In genomic region chr4:71186566-71187398, GRCh38 we compare ENCODE assay signal across 8 cellular contexts.
DNase-seq lines count a peak whose midpoint lies in the region; ATAC-seq, FAIRE-seq and TF ChIP-seq lines count a peak whose summit lies in the region.
"Had no signal": no experiment of that assay in that cellular context is flagged by ENCODE, and none has a peak within 500 bp of the region (broad histone marks: within the 10 kb centered on the region; RNA-seq: fewer than 3 reads in every experiment).

No MANE protein-coding gene starts in this region.

- BruUV-seq in GM12878 (replicated peaks; lab: Mats Ljungman, UMichigan), result no TSS peak

- TF ChIP-seq CTCF in SK-N-SH (IDR thresholded peaks at IDR 0.05), result no peak
- TF ChIP-seq CTCF in GM12878 (IDR thresholded peaks at IDR 0.05 in 2 of 3, conservative IDR thresholded peaks at IDR 0.05 in 1 of 3; ENCODE audit: control insufficient read depth in 2 of 3, extremely low read depth in 1 of 3, insufficient read depth in 1 of 3, low read depth in 3 of 3, low read length in 3 of 3), result no peak
- no peak for TF ChIP-seq CTCF in retinal pigment epithelial cell (conservative IDR thresholded peaks at IDR 0.05; ENCODE audit: low read depth, low read length)

- no peaks in the 10 kb centered on the region for H3K9me2 ChIP-seq in SK-N-SH

- RAD21 ChIA-PET in GM12878 (lab: Charles Lee; ENCODE audit: unreplicated experiment), result no interaction called here

- no peaks in the 10 kb centered on the region for H3K36me3 ChIP-seq in SK-N-SH (replicated peaks in 1 of 2; ENCODE audit: control insufficient read depth in 1 of 2, insufficient read depth in 2 of 2, low read length in 1 of 2)
- no peaks in the 10 kb centered on the region for H3K36me3 ChIP-seq in GM12878 (ENCODE audit: control insufficient read depth in 2 of 2, insufficient read depth in 2 of 2, low read length in 1 of 2)

- H3K27me3 ChIP-seq in SK-N-SH (ENCODE audit: insufficient read depth) (peaks cover 52% of the 10 kb centered on the region; the same call in 1 of the 2 replicates), GM12878 (replicated peaks in 1 of 2; ENCODE audit: control insufficient read depth in 2 of 2, insufficient read depth in 2 of 2, low read length in 1 of 2) (peaks cover 5 to 24% of the 10 kb centered on the region in 2 experiments)

- H3K79me2 ChIP-seq in SK-N-SH (ENCODE audit: insufficient read depth) (no peaks in the 10 kb centered on the region), GM12878 (ENCODE audit: control insufficient read depth, insufficient read depth, low read length) (no peaks in the 10 kb centered on the region)

- TF ChIP-seq RAD21 in SK-N-SH (IDR thresholded peaks at IDR 0.05; ENCODE audit: low read length) (no peak), GM12878 (IDR thresholded peaks at IDR 0.05; ENCODE audit: insufficient read depth, low read depth, low read length) (no peak)

- TF ChIP-seq EP300 in SK-N-SH (IDR thresholded peaks at IDR 0.05; ENCODE audit: borderline replicate concordance in 1 of 2, low read depth in 1 of 2, low read length in 1 of 2), result no peak
- TF ChIP-seq EP300 in GM12878 (IDR thresholded peaks at IDR 0.05; ENCODE audit: borderline replicate concordance in 1 of 2, control insufficient read depth in 1 of 2, low read depth in 2 of 2, low read length in 2 of 2), result no peak

- intact Hi-C loops in GM12878 (cut with micrococcal nuclease; ENCODE audit: unreplicated experiment), result loop anchor here (10.0 kb wide), 2 partner anchors 532 to 582 kb away; no protein-coding TSS in a partner anchor

- CTCF ChIA-PET in SK-N-SH (lab: Yijun Ruan, JAX) (no interaction called here), GM12878 (lab: Yijun Ruan, JAX) (interaction anchor here (2.6 kb wide), 1 partner anchor 84 kb away, joined by 11 read pairs; no protein-coding TSS in a partner anchor)

- H4K20me1 ChIP-seq in SK-N-SH (ENCODE audit: insufficient read depth), result no peaks in the 10 kb centered on the region
- no peaks in the 10 kb centered on the region for H4K20me1 ChIP-seq in GM12878 (ENCODE audit: control insufficient read depth, insufficient read depth)

- peak overlapping the region; percentile 87 for H3K4me2 ChIP-seq in SK-N-SH
- H3K4me2 ChIP-seq in GM12878 (ENCODE audit: control insufficient read depth, insufficient read depth), result peak overlapping the region; percentile 72

- POLR2A ChIA-PET in SK-N-SH (lab: Yijun Ruan, JAX), result no interaction called here
- POLR2A ChIA-PET in GM12878 (lab: Charles Lee), result no interaction called here

- H3F3A ChIP-seq in SK-N-SH (replicated peaks; ENCODE audit: insufficient read depth), result no peaks in the 10 kb centered on the region

- ATAC-seq in HG02798 (IDR thresholded peaks at IDR 0.05; ENCODE audit: poor library complexity, unreplicated experiment), result peak; percentile 61
- ATAC-seq in GM12878, result peak; percentile 32

- H3K27ac ChIP-seq in SK-N-SH (ENCODE audit: low read depth in 2 of 2, low read length in 1 of 2) (no peak overlapping the region), GM12878 (ENCODE audit: control insufficient read depth, insufficient read depth) (no peak overlapping the region)

- WGBS in SK-N-SH (ENCODE audit: low lambda C conversion rate), result under 1% methylated on average over 37 of the region's 105 CpGs
- WGBS in GM12878 (ENCODE audit: insufficient coverage, insufficient replicate concordance, low lambda C conversion rate, missing lambda C conversion rate), result 3% methylated on average over 53 of the region's 105 CpGs

- H3K4me1 ChIP-seq in SK-N-SH (ENCODE audit: control insufficient read depth in 1 of 2, insufficient read depth in 2 of 2, low read depth in 1 of 2, low read length in 1 of 2), result peaks cover 0 to 5% of the 10 kb centered on the region in 2 experiments; a peak in 2 of 4 replicates
- H3K4me1 ChIP-seq in GM12878 (ENCODE audit: control insufficient read depth, insufficient read depth, low read length), result no peaks in the 10 kb centered on the region

- no peak for TF ChIP-seq POLR2A in GM12891 (IDR thresholded peaks at IDR 0.05; ENCODE audit: low read depth, low read length)
- TF ChIP-seq POLR2A in GM12878 (IDR thresholded peaks at IDR 0.05; ENCODE audit: low read depth, low read length), result no peak

- in situ Hi-C loops in GM12878 (cut with MboI), result no loop called here

- FAIRE-seq in GM12891 (lab: Jason Lieb, UNC), result no peak
- no peak for FAIRE-seq in GM12878 (lab: Jason Lieb, UNC)
- FAIRE-seq: colon had no signal

- H2AFZ ChIP-seq in SK-N-SH (ENCODE audit: low read depth) (peak overlapping the region; percentile 67; the same call in 1 of the 2 replicates), GM12878 (ENCODE audit: control insufficient read depth, low read depth, low read length) (no peak overlapping the region)

- no peak overlapping the region for H3K9ac ChIP-seq in SK-N-SH
- H3K9ac ChIP-seq in GM12878 (ENCODE audit: control insufficient read depth, insufficient read depth, low read length), result no peak overlapping the region

- DNase-seq in GM12891 (ENCODE audit: insufficient read length, low spot score) (peak; percentile 30), SK-N-SH (peak; percentile 61), GM12878 (ENCODE audit: low read depth, low spot score) (no peak), retinal pigment epithelial cell (ENCODE audit: low read depth) (no peak), SW 1271 (lab: John Stamatoyannopoulos, UW) (no peak)

- H3K4me3 ChIP-seq in SK-N-SH (ENCODE audit: low read depth in 2 of 2, low read length in 1 of 2), result peak overlapping the region; percentile 39 to 62
- H3K4me3 ChIP-seq in GM12878, result no peak overlapping the region; the same call in 1 of the 2 replicates
- H3K4me3 ChIP-seq in iPS-11a (ENCODE audit: low read depth, low read length), result peak overlapping the region; percentile 77
- H3K4me3 ChIP-seq in retinal pigment epithelial cell (ENCODE audit: low read length), result peak overlapping the region; percentile 71

- H3K9me3 ChIP-seq in SK-N-SH, result no peaks in the 10 kb centered on the region
- H3K9me3 ChIP-seq in GM12878 (replicated peaks; ENCODE audit: control insufficient read depth, insufficient read depth, low read length), result no peaks in the 10 kb centered on the region

- SMC1A ChIA-PET in GM12878 (lab: Charles Lee; ENCODE audit: uncharacterized antibody, unreplicated experiment), result interaction anchor here (1.6 kb wide), 1 partner anchor 42 kb away, joined by 5 read pairs; no protein-coding TSS in a partner anchor

TF ChIP-seq in GM12891, 5 proteins besides CTCF, POLR2A, EP300 and RAD21:
- TF ChIP-seq POU2F2 (IDR thresholded peaks at IDR 0.05; ENCODE audit: low read depth, low read length), result no peak
- no peak for TF ChIP-seq POLR2AphosphoS5 (IDR thresholded peaks at IDR 0.05; ENCODE audit: low read depth, low read length)

TF ChIP-seq in SK-N-SH, 30 proteins besides CTCF, POLR2A, EP300 and RAD21 (continues in another document):
- no peak for TF ChIP-seq YY1 (IDR thresholded peaks at IDR 0.05; ENCODE audit: low read depth)
- TF ChIP-seq REST (IDR thresholded peaks at IDR 0.05; ENCODE audit: low read depth, low read length), result no peak

TF ChIP-seq in GM12878, 131 proteins besides CTCF, POLR2A, EP300 and RAD21:
- TF ChIP-seq MYB (IDR thresholded peaks at IDR 0.05; ENCODE audit: borderline replicate concordance, low read depth, low read length) (no peak), NR2C1 (IDR thresholded peaks at IDR 0.05) (no peak), SUZ12 (IDR thresholded peaks at IDR 0.05; ENCODE audit: unreplicated experiment) (no peak)
- TF ChIP-seq, protein P1, sequence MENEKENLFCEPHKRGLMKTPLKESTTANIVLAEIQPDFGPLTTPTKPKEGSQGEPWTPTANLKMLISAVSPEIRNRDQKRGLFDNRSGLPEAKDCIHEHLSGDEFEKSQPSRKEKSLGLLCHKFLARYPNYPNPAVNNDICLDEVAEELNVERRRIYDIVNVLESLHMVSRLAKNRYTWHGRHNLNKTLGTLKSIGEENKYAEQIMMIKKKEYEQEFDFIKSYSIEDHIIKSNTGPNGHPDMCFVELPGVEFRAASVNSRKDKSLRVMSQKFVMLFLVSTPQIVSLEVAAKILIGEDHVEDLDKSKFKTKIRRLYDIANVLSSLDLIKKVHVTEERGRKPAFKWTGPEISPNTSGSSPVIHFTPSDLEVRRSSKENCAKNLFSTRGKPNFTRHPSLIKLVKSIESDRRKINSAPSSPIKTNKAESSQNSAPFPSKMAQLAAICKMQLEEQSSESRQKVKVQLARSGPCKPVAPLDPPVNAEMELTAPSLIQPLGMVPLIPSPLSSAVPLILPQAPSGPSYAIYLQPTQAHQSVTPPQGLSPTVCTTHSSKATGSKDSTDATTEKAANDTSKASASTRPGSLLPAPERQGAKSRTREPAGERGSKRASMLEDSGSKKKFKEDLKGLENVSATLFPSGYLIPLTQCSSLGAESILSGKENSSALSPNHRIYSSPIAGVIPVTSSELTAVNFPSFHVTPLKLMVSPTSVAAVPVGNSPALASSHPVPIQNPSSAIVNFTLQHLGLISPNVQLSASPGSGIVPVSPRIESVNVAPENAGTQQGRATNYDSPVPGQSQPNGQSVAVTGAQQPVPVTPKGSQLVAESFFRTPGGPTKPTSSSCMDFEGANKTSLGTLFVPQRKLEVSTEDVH (IDR thresholded peaks at IDR 0.05; ENCODE audit: low read depth, partially characterized antibody), result no peak
TF ChIP-seq in GM12878: peak in this region for 0.

Comparison
In these comparisons a context has a peak if more than half of its experiments do, and no peak if none do; other contexts are left out.
1. DNase-seq: peak in GM12891 (single experiment) and SK-N-SH (single experiment); none in GM12878 (single experiment), retinal pigment epithelial cell (single experiment) and SW 1271 (0 of 2).